In the genomic region with DNA sequence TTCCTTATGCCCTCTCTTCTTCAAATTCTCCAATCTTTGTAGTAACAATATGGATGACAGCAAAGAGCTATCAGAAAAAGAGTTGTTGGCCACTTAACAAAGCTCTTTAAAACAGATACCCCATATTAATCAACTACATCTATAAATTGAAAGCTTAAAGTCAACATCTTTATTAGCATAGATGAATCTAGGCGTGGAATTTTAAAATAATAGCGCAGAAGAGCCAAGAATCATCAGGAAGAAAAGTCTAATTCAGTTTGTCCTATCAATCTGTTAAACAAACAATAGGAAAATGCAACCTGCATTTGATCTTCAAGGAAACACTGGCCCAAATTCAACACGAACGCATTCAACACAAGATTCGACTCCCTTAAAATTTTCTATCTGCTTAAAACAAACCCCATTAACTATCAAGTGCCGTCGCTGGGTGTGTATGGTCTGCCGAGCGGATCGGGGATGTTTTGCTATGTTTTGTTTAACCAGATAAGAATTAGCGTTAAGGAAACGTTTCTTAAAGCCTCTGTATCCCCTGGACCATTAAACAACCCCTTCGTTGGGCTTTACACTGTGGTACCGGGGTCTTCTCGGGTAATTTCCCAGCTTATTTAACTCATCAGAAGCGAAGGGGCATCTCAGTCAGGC, we compare ENCODE assay signal across 8 cellular contexts. TPM values are rescaled to one million over a fixed set of nuclear protein-coding genes. Genes with fewer than 3 reads are reported as not detected.
DNase-seq lines count a peak whose midpoint lies in the region; ATAC-seq and TF ChIP-seq lines count a peak whose summit lies in the region.

No MANE protein-coding gene starts in this region.

- peak overlapping the region; percentile 99 for H3K27ac Mint-ChIP-seq in T-helper 2 cell treated with Interferon-gamma antibody and Interleukin-4, amounts not matched to agents 5 μg/mL and 100 μg/mL, for 36 hours

- no peak for TF ChIP-seq CTCF in ascending aorta (IDR thresholded peaks at IDR 0.05)
- peak; percentile 35 for TF ChIP-seq CTCF in lower lobe of right lung (IDR thresholded peaks at IDR 0.05)
- TF ChIP-seq CTCF in upper lobe of right lung (IDR thresholded peaks at IDR 0.05) = no peak

- no peaks in the 10 kb centered on the region for H3K36me3 ChIP-seq in ascending aorta
- H3K36me3 ChIP-seq in lower lobe of right lung = no peaks in the 10 kb centered on the region
- H3K36me3 ChIP-seq in upper lobe of right lung = no peaks in the 10 kb centered on the region

- no peaks in the 10 kb centered on the region for H3K27me3 Mint-ChIP-seq in T-helper 2 cell treated with Interferon-gamma antibody and Interleukin-4, amounts not matched to agents 5 μg/mL and 100 μg/mL, for 36 hours (ENCODE audit: low read depth)

- H3K27me3 ChIP-seq in ascending aorta (no peaks in the 10 kb centered on the region), lower lobe of right lung (ENCODE audit: low read depth) (no peaks in the 10 kb centered on the region), upper lobe of right lung (no peaks in the 10 kb centered on the region)

- H3K4me3 ChIP-seq in ascending aorta = peak overlapping the region; percentile 84 to 95
- peak overlapping the region; percentile 95 for H3K4me3 ChIP-seq in lower lobe of right lung
- H3K4me3 ChIP-seq in upper lobe of right lung = peak overlapping the region; percentile 98

- no peaks in the 10 kb centered on the region for H3K9me3 Mint-ChIP-seq in T-helper 2 cell treated with Interferon-gamma antibody and Interleukin-4, amounts not matched to agents 5 μg/mL and 100 μg/mL, for 36 hours

- H3K9me3 ChIP-seq in ascending aorta = no peaks in the 10 kb centered on the region
- H3K9me3 ChIP-seq in lower lobe of right lung = no peaks in the 10 kb centered on the region
- no peaks in the 10 kb centered on the region for H3K9me3 ChIP-seq in upper lobe of right lung

- peak overlapping the region; percentile 92 to 93 for H3K27ac ChIP-seq in ascending aorta
- peak overlapping the region; percentile 99 for H3K27ac ChIP-seq in lower lobe of right lung
- H3K27ac ChIP-seq in upper lobe of right lung = peak overlapping the region; percentile 99

- peaks cover 46% of the 10 kb centered on the region for H3K4me1 Mint-ChIP-seq in T-helper 2 cell treated with Interferon-gamma antibody and Interleukin-4, amounts not matched to agents 5 μg/mL and 100 μg/mL, for 36 hours (ENCODE audit: low read depth)

- peaks cover 1% of the 10 kb centered on the region for H3K36me3 Mint-ChIP-seq in T-helper 2 cell treated with Interferon-gamma antibody and Interleukin-4, amounts not matched to agents 5 μg/mL and 100 μg/mL, for 36 hours (ENCODE audit: low read depth)

- peak overlapping the region; percentile 94 for H3K4me3 Mint-ChIP-seq in T-helper 2 cell treated with Interferon-gamma antibody and Interleukin-4, amounts not matched to agents 5 μg/mL and 100 μg/mL, for 36 hours

- no peak for DNase-seq in T-helper 2 cell treated with Interferon-gamma antibody and Interleukin-4, amounts not matched to agents 5 μg/mL and 100 μg/mL, for 36 hours (ENCODE audit: low spot score)
- DNase-seq in T-helper 2 cell (no peak), ascending aorta (ENCODE audit: low spot score in 2 of 2) (no peak), lower lobe of right lung (no peak), upper lobe of right lung (no peak), posterior cingulate gyrus (no peak), 8988T (no peak)

- peak; percentile 0 for ATAC-seq in HG03442 (IDR thresholded peaks at IDR 0.05; ENCODE audit: unreplicated experiment)
- peak in 1 of 2 donors; percentile 0 for ATAC-seq in lower lobe of right lung
- no peak for ATAC-seq in upper lobe of right lung

- H3K4me1 ChIP-seq in ascending aorta = peaks cover 0 to 10% of the 10 kb centered on the region in 2 donors
- H3K4me1 ChIP-seq in lower lobe of right lung = peaks cover 48% of the 10 kb centered on the region
- peaks cover 38% of the 10 kb centered on the region for H3K4me1 ChIP-seq in upper lobe of right lung

- intact Hi-C loops in ascending aorta (cut with DNase I) = loop anchor here (1.0 to 5.0 kb wide), 3 partner anchors 43 to 361 kb away; a partner anchor contains a TSS
- intact Hi-C loops in lower lobe of right lung (cut with DNase I) = no loop called here
- intact Hi-C loops in upper lobe of right lung (cut with DNase I) = no loop called here
- intact Hi-C loops in posterior cingulate gyrus (cut with DNase I) = loop anchor here (2.0 to 10.0 kb wide), 3 partner anchors 105 to 498 kb away; a partner anchor contains a TSS

RNA-seq across cellular contexts. Expression of a gene that starts 1.0 kb away (rescaled TPM):
- total RNA-seq in ascending aorta (169 TPM), lower lobe of right lung (72.4 TPM), upper lobe of right lung (78.4 TPM)

Comparison
In these comparisons a context has a peak if more than half of its experiments do, and no peak if none do; other contexts are left out.
1. intact Hi-C loops: an anchor here in ascending aorta (1.0 to 5.0 kb wide) and posterior cingulate gyrus (2.0 to 10.0 kb wide); none called in lower lobe of right lung and upper lobe of right lung.